9 cellular contexts compared by ENCODE assay signal in genomic region chr17:48997103-48997826, GRCh38. TPM values are rescaled to one million over a fixed set of nuclear protein-coding genes. Genes with fewer than 3 reads are reported as not detected.
DNase-seq lines count a peak whose midpoint lies in the region; ATAC-seq and TF ChIP-seq lines count a peak whose summit lies in the region.
"Had no signal": no experiment of that assay in that cellular context is flagged by ENCODE, and none has a peak within 500 bp of the region (broad histone marks: within the 10 kb centered on the region; RNA-seq: fewer than 3 reads in every experiment).

Gene IGF2BP1, plus strand, starts transcription at chr17:48997385. Its CDS starts 361 bp downstream, at chr17:48997746.

- no peaks in the 10 kb centered on the region for H3K79me2 ChIP-seq in MM.1S (ENCODE audit: low read length)

- H3K27ac ChIP-seq in MM.1S (ENCODE audit: low read length): no peak within 1 kb of the TSS
- H3K27ac ChIP-seq: pancreas had no signal

- no peak within 1 kb of the TSS for H3K9ac ChIP-seq in MM.1S (ENCODE audit: low read length)

- H3F3A ChIP-seq in MM.1S (ENCODE audit: insufficient read depth, low read length): no peaks in the 10 kb centered on the region; the same call in 1 of the 2 replicates

- no peaks in the 10 kb centered on the region; the same call in 1 of the 2 replicates for H3K4me1 ChIP-seq in MM.1S (ENCODE audit: low read length)
- H3K4me1 ChIP-seq: pancreas had no signal

- peak within 1 kb of the TSS; percentile 31; the same call in 1 of the 2 replicates for H3K4me2 ChIP-seq in MM.1S (ENCODE audit: low read depth, low read length)

- peaks cover 2% of the 10 kb centered on the region; the same call in 1 of the 2 replicates for H4K20me1 ChIP-seq in MM.1S (ENCODE audit: insufficient read depth, low read length)

- H3K9me3 Mint-ChIP-seq in activated naive CD4-positive, alpha-beta T cell treated with anti-CD3 and anti-CD28 coated beads, Interleukin-2, amount 50 U/mL, for 72 hours: no peaks in the 10 kb centered on the region

- peak; percentile 80 for DNase-seq in Daoy (ENCODE audit: low read depth)
- no peak for DNase-seq in MM.1S
- DNase-seq in activated naive CD4-positive, alpha-beta T cell treated with anti-CD3 and anti-CD28 coated beads, Interleukin-2, amount 50 U/mL, for 72 hours (ENCODE audit: low spot score in 2 of 2): no peak
- peak; percentile 82 for DNase-seq in iris pigment epithelial cell (ENCODE audit: low read depth)
- no peak for DNase-seq in mucosa of gallbladder (ENCODE audit: low spot score)
- DNase-seq in occipital lobe (lab: John Stamatoyannopoulos, UW): no peak
- no peak for DNase-seq in activated gamma-delta T cell treated with Interleukin-2 at 50 U/mL for 16 hours
- no peak for DNase-seq in NCI-H2196 (lab: John Stamatoyannopoulos, UW; ENCODE audit: unreplicated experiment)

- H3K4me3 ChIP-seq in MM.1S (ENCODE audit: low read length): peak within 1 kb of the TSS; percentile 35

- H3K9me3 ChIP-seq in MM.1S (replicated peaks; ENCODE audit: insufficient read depth, low read length): no peaks in the 10 kb centered on the region
- H3K9me3 ChIP-seq: pancreas had no signal

- peak within 1 kb of the TSS in 1 of 2 donors; percentile 29 for H3K27ac Mint-ChIP-seq in activated naive CD4-positive, alpha-beta T cell treated with anti-CD3 and anti-CD28 coated beads, Interleukin-2, amount 50 U/mL, for 72 hours

- TF ChIP-seq CTCF in MM.1S (IDR thresholded peaks at IDR 0.05; ENCODE audit: low read length): no peak

- peaks cover 100% of the 10 kb centered on the region for H3K27me3 ChIP-seq in MM.1S (replicated peaks; ENCODE audit: insufficient read depth, low read length)

- no peaks in the 10 kb centered on the region for H3K9me2 ChIP-seq in MM.1S (replicated peaks; ENCODE audit: insufficient read depth, low read length)

- no peaks in the 10 kb centered on the region for H3K36me3 ChIP-seq in MM.1S (replicated peaks; ENCODE audit: insufficient read depth, low read length)
- H3K36me3 ChIP-seq: pancreas had no signal

- H2AFZ ChIP-seq in MM.1S (ENCODE audit: low read length): no peak within 1 kb of the TSS

- H3K36me3 Mint-ChIP-seq in activated naive CD4-positive, alpha-beta T cell treated with anti-CD3 and anti-CD28 coated beads, Interleukin-2, amount 50 U/mL, for 72 hours: peaks cover 7 to 11% of the 10 kb centered on the region in 2 donors

- ATAC-seq in activated naive CD4-positive, alpha-beta T cell treated with anti-CD3 and anti-CD28 coated beads, Interleukin-2, amount 50 U/mL, for 72 hours: peak; percentile 26 to 59

RNA-seq across cellular contexts. Expression of gene IGF2BP1, which starts in this region (rescaled TPM):
- 15.2 and 16.7 TPM in 2 replicates for total RNA-seq in Daoy (2014; rRNA removed; shearing (Covaris generic))
- total RNA-seq in activated naive CD4-positive, alpha-beta T cell treated with anti-CD3 and anti-CD28 coated beads, Interleukin-2, amount 50 U/mL, for 72 hours: under 1 TPM in 1 of 2 donors, not detected in 1; 0.49 TPM
- 1.1 TPM for total RNA-seq in mucosa of gallbladder
- 1.9 TPM for total RNA-seq in occipital lobe

Comparison
In these comparisons a context has a peak if more than half of its experiments do, and no peak if none do; other contexts are left out.
1. Peak in ATAC-seq in activated naive CD4-positive, alpha-beta T cell treated with anti-CD3 and anti-CD28 coated beads, Interleukin-2, amount 50 U/mL, for 72 hours; RNA of the gene not detected or under 1 TPM.
2. DNase-seq: peak in Daoy (single experiment) and iris pigment epithelial cell (single experiment); none in MM.1S (single experiment), activated naive CD4-positive, alpha-beta T cell treated with anti-CD3 and anti-CD28 coated beads, Interleukin-2, amount 50 U/mL, for 72 hours (0 of 2), mucosa of gallbladder (single experiment), occipital lobe (single experiment), activated gamma-delta T cell treated with Interleukin-2 at 50 U/mL for 16 hours (single experiment) and NCI-H2196 (single experiment).